ENCODE assay signal across 8 cellular contexts in genomic region chr7:149284850-149285580, GRCh38. TPM values are rescaled to one million over a fixed set of nuclear protein-coding genes. Genes with fewer than 3 reads are reported as not detected.
A peak's percentile ranks its signal among the peaks of the same experiment; 100 is the strongest.
DNase-seq lines count a peak whose midpoint lies in the region; ATAC-seq and TF ChIP-seq lines count a peak whose summit lies in the region.

No MANE protein-coding gene starts in this region.

- H3K4me1 ChIP-seq in PC-3 (ENCODE audit: insufficient read depth, low read length), result peaks cover 34% of the 10 kb centered on the region
- peaks cover 30 to 36% of the 10 kb centered on the region in 2 donors for H3K4me1 ChIP-seq in naive thymus-derived CD4-positive, alpha-beta T cell (ENCODE audit: control insufficient read depth in 2 of 2, insufficient read depth in 2 of 2, low read length in 2 of 2)

- no peaks in the 10 kb centered on the region for H3K27me3 Mint-ChIP-seq in activated T-helper 1 cell treated with anti-CD3 and anti-CD28 coated beads, Interleukin-12 subunit alpha, Interleukin-12 subunit beta, Interleukin-2, Interleukin-4 antibody, amounts not matched to agents 30 ng/mL and 10 ng/mL and 1 ng/mL, durations not matched to agents 14 hours and 24 hours and 36 hours (ENCODE audit: insufficient read depth)
- H3K27me3 Mint-ChIP-seq in naive thymus-derived CD4-positive, alpha-beta T cell, result no peaks in the 10 kb centered on the region
- H3K27me3 Mint-ChIP-seq in stimulated activated memory B cell treated with anti-CD40 and anti-IgM and Interleukin-4, amounts not matched to agents 10 μg/mL and 1 μg/mL and 100 μg/mL, for 72 hours, result no peaks in the 10 kb centered on the region

- peak overlapping the region; percentile 92 for H3K4me2 ChIP-seq in PC-3 (ENCODE audit: low read length)

- CTCF ChIA-PET in PC-3 (lab: Charles Lee), result interaction anchor here (0.5 to 1.3 kb wide), 7 partner anchors 23 to 1942 kb away, joined by 3 to 9 read pairs (median 4); partner anchors contain the start of genes ABCF2, ZNF282 and ZNF783
- CTCF ChIA-PET in naive thymus-derived CD4-positive, alpha-beta T cell (lab: Charles Lee), result interaction anchor here (0.6 to 2.9 kb wide), 6 partner anchors 23 to 138 kb away, joined by 3 to 26 read pairs (median 3); partner anchors contain the start of gene ZNF783

- no peak overlapping the region for H3K27ac ChIP-seq in PC-3 (ENCODE audit: low read length)
- peak overlapping the region; percentile 72 for H3K27ac ChIP-seq in naive thymus-derived CD4-positive, alpha-beta T cell (ENCODE audit: low read depth, low read length)

- H3K27ac Mint-ChIP-seq in activated T-helper 1 cell treated with anti-CD3 and anti-CD28 coated beads, Interleukin-12 subunit alpha, Interleukin-12 subunit beta, Interleukin-2, Interleukin-4 antibody, amounts not matched to agents 30 ng/mL and 10 ng/mL and 1 ng/mL, durations not matched to agents 14 hours and 24 hours and 36 hours, result peak overlapping the region; percentile 52
- peak overlapping the region; percentile 76 to 96 (median 93) for H3K27ac Mint-ChIP-seq in naive thymus-derived CD4-positive, alpha-beta T cell
- peak overlapping the region; percentile 81 for H3K27ac Mint-ChIP-seq in stimulated activated memory B cell treated with anti-CD40 and anti-IgM and Interleukin-4, amounts not matched to agents 10 μg/mL and 1 μg/mL and 100 μg/mL, for 72 hours

- peak overlapping the region; percentile 64 for H2AFZ ChIP-seq in PC-3 (ENCODE audit: low read length)

- DNase-seq in COLO829 (ENCODE audit: low spot score), result peak; percentile 94
- peak; percentile 96 for DNase-seq in HPDE6-E6E7 (ENCODE audit: extremely low spot score)
- peak; percentile 92 for DNase-seq in PC-3
- DNase-seq in activated T-helper 1 cell treated with anti-CD3 and anti-CD28 coated beads, Interleukin-12 subunit alpha, Interleukin-12 subunit beta, Interleukin-2, Interleukin-4 antibody, amounts not matched to agents 30 ng/mL and 10 ng/mL and 1 ng/mL, durations not matched to agents 14 hours and 24 hours and 36 hours (ENCODE audit: low spot score), result peak; percentile 98
- DNase-seq in fibroblast of gingiva (ENCODE audit: low read depth), result peak; percentile 83
- peak; percentile 96 to 99 (median 98) for DNase-seq in naive thymus-derived CD4-positive, alpha-beta T cell

- peak overlapping the region; percentile 94 for H3K4me3 Mint-ChIP-seq in activated T-helper 1 cell treated with anti-CD3 and anti-CD28 coated beads, Interleukin-12 subunit alpha, Interleukin-12 subunit beta, Interleukin-2, Interleukin-4 antibody, amounts not matched to agents 30 ng/mL and 10 ng/mL and 1 ng/mL, durations not matched to agents 14 hours and 24 hours and 36 hours
- peak overlapping the region; percentile 79 to 97 (median 92) for H3K4me3 Mint-ChIP-seq in naive thymus-derived CD4-positive, alpha-beta T cell
- H3K4me3 Mint-ChIP-seq in stimulated activated memory B cell treated with anti-CD40 and anti-IgM and Interleukin-4, amounts not matched to agents 10 μg/mL and 1 μg/mL and 100 μg/mL, for 72 hours, result peak overlapping the region; percentile 90

- no TSS peak for BruUV-seq in PC-3 (replicated peaks; lab: Mats Ljungman, UMichigan)

- no peaks in the 10 kb centered on the region for H3K36me3 ChIP-seq in PC-3 (ENCODE audit: low read depth, low read length)
- H3K36me3 ChIP-seq in naive thymus-derived CD4-positive, alpha-beta T cell (ENCODE audit: control insufficient read depth in 2 of 3, insufficient read depth in 3 of 3, low read length in 3 of 3), result peaks cover 0 to 29% (median 5%) of the 10 kb centered on the region in 3 experiments

- no peaks in the 10 kb centered on the region for H3K27me3 ChIP-seq in PC-3 (ENCODE audit: low read length)
- no peaks in the 10 kb centered on the region for H3K27me3 ChIP-seq in naive thymus-derived CD4-positive, alpha-beta T cell (ENCODE audit: control insufficient read depth in 2 of 2, insufficient read depth in 2 of 2, low read length in 2 of 2)

- peak overlapping the region; percentile 67 for H3K4me3 ChIP-seq in PC-3 (ENCODE audit: low read length)
- H3K4me3 ChIP-seq in naive thymus-derived CD4-positive, alpha-beta T cell (ENCODE audit: low read length), result peak overlapping the region; percentile 80

- intact Hi-C loops in PC-3 (cut with micrococcal nuclease), result loop anchor here (2.0 to 10.0 kb wide), 2 partner anchors 22 to 210 kb away; partner anchors contain the start of genes ZNF746 and ZNF783
- intact Hi-C loops in activated T-helper 1 cell treated with anti-CD3 and anti-CD28 coated beads, Interleukin-12 subunit alpha, Interleukin-12 subunit beta, Interleukin-2, Interleukin-4 antibody, amounts not matched to agents 30 ng/mL and 10 ng/mL and 1 ng/mL, durations not matched to agents 14 hours and 24 hours and 36 hours (cut with micrococcal nuclease), result loop anchor here (1.0 to 10.0 kb wide), 7 partner anchors 23 to 430 kb away; partner anchors contain the start of genes ZNF212, ZNF282 and ZNF783
- intact Hi-C loops in naive thymus-derived CD4-positive, alpha-beta T cell (cut with micrococcal nuclease), result loop anchor here (1.0 to 10.0 kb wide), 12 partner anchors 23 to 486 kb away; partner anchors contain the start of genes PDIA4 (in 2 of the 2), ZNF282 (in 2 of the 2), ZNF783 (in 2 of the 2) and ZNF212 (in 1 of the 2)

- no peaks in the 10 kb centered on the region for H3K9me3 ChIP-seq in PC-3 (ENCODE audit: low read length)
- no peaks in the 10 kb centered on the region for H3K9me3 ChIP-seq in naive thymus-derived CD4-positive, alpha-beta T cell (ENCODE audit: control insufficient read depth in 2 of 3, low read length in 3 of 3)

- H3K4me1 Mint-ChIP-seq in activated T-helper 1 cell treated with anti-CD3 and anti-CD28 coated beads, Interleukin-12 subunit alpha, Interleukin-12 subunit beta, Interleukin-2, Interleukin-4 antibody, amounts not matched to agents 30 ng/mL and 10 ng/mL and 1 ng/mL, durations not matched to agents 14 hours and 24 hours and 36 hours (ENCODE audit: low read depth), result peaks cover 33% of the 10 kb centered on the region
- H3K4me1 Mint-ChIP-seq in naive thymus-derived CD4-positive, alpha-beta T cell, result peaks cover 26 to 55% (median 46%) of the 10 kb centered on the region in 7 donors
- peaks cover 32% of the 10 kb centered on the region for H3K4me1 Mint-ChIP-seq in stimulated activated memory B cell treated with anti-CD40 and anti-IgM and Interleukin-4, amounts not matched to agents 10 μg/mL and 1 μg/mL and 100 μg/mL, for 72 hours

- no peaks in the 10 kb centered on the region for H3F3A ChIP-seq in PC-3 (ENCODE audit: low read length, unreplicated experiment)

- H4K20me1 ChIP-seq in PC-3 (ENCODE audit: low read length), result no peaks in the 10 kb centered on the region

- ATAC-seq in GM19467 (IDR thresholded peaks at IDR 0.05; ENCODE audit: unreplicated experiment), result peak; percentile 96
- ATAC-seq in PC-3, result peak; percentile 85
- peak; percentile 98 for ATAC-seq in naive thymus-derived CD4-positive, alpha-beta T cell
- peak; percentile 98 for ATAC-seq in stimulated activated memory B cell treated with anti-CD40 and anti-IgM and Interleukin-4, amounts not matched to agents 10 μg/mL and 1 μg/mL and 100 μg/mL, for 72 hours

- POLR2A ChIA-PET in PC-3 (lab: Charles Lee; ENCODE audit: unreplicated experiment), result interaction anchor here (0.6 to 1.0 kb wide), 2 partner anchors 79 to 90 kb away, joined by 3 to 5 read pairs; partner anchors contain the start of gene ZNF282
- POLR2A ChIA-PET in naive thymus-derived CD4-positive, alpha-beta T cell (lab: Charles Lee), result interaction anchor here (0.6 to 5.4 kb wide), 18 partner anchors 9 to 339 kb away, joined by 3 to 61 read pairs (median 4); partner anchors contain the start of genes ZNF398, ZNF777 and ZNF783

- H3K9me2 ChIP-seq in PC-3 (replicated peaks; ENCODE audit: low read length), result no peaks in the 10 kb centered on the region

- H3K36me3 Mint-ChIP-seq in activated T-helper 1 cell treated with anti-CD3 and anti-CD28 coated beads, Interleukin-12 subunit alpha, Interleukin-12 subunit beta, Interleukin-2, Interleukin-4 antibody, amounts not matched to agents 30 ng/mL and 10 ng/mL and 1 ng/mL, durations not matched to agents 14 hours and 24 hours and 36 hours (ENCODE audit: low read depth), result peaks cover 9% of the 10 kb centered on the region
- peaks cover 0 to 22% (median 4%) of the 10 kb centered on the region in 5 donors for H3K36me3 Mint-ChIP-seq in naive thymus-derived CD4-positive, alpha-beta T cell
- peaks cover 33% of the 10 kb centered on the region for H3K36me3 Mint-ChIP-seq in stimulated activated memory B cell treated with anti-CD40 and anti-IgM and Interleukin-4, amounts not matched to agents 10 μg/mL and 1 μg/mL and 100 μg/mL, for 72 hours

- H3K9ac ChIP-seq in PC-3 (ENCODE audit: low read length), result peak overlapping the region; percentile 21; the same call in 1 of the 2 replicates

- H3K9me3 Mint-ChIP-seq in activated T-helper 1 cell treated with anti-CD3 and anti-CD28 coated beads, Interleukin-12 subunit alpha, Interleukin-12 subunit beta, Interleukin-2, Interleukin-4 antibody, amounts not matched to agents 30 ng/mL and 10 ng/mL and 1 ng/mL, durations not matched to agents 14 hours and 24 hours and 36 hours, result no peaks in the 10 kb centered on the region
- no peaks in the 10 kb centered on the region for H3K9me3 Mint-ChIP-seq in naive thymus-derived CD4-positive, alpha-beta T cell
- no peaks in the 10 kb centered on the region for H3K9me3 Mint-ChIP-seq in stimulated activated memory B cell treated with anti-CD40 and anti-IgM and Interleukin-4, amounts not matched to agents 10 μg/mL and 1 μg/mL and 100 μg/mL, for 72 hours

- no peaks in the 10 kb centered on the region for H3K79me2 ChIP-seq in PC-3 (ENCODE audit: low read length)

- no peak; the same call in 1 of the 2 replicates for TF ChIP-seq CTCF in PC-3 (conservative IDR thresholded peaks at IDR 0.05; ENCODE audit: low read depth, low read length)

RNA-seq across cellular contexts. Expression of gene ZNF783, which starts 23.0 kb away (rescaled TPM):
- total RNA-seq in PC-3 (2014; rRNA removed), result 6.9 and 7.0 TPM in 2 replicates
- 24.1 and 25.6 TPM in 2 replicates for total RNA-seq in activated T-helper 1 cell treated with anti-CD3 and anti-CD28 coated beads, Interleukin-12 subunit alpha, Interleukin-12 subunit beta, Interleukin-2, Interleukin-4 antibody, amounts not matched to agents 30 ng/mL and 10 ng/mL and 1 ng/mL, durations not matched to agents 14 hours and 24 hours and 36 hours
- total RNA-seq in naive thymus-derived CD4-positive, alpha-beta T cell, result 10 to 100 TPM; 23.3 to 49.2 (median 36.0) TPM
- polyA plus RNA-seq in naive thymus-derived CD4-positive, alpha-beta T cell, result 1 to 10 TPM; 6.2 to 9.7 TPM

RNA-seq across cellular contexts. Expression of gene ZNF212, which starts 45.6 kb away (rescaled TPM):
- total RNA-seq in PC-3 (2014; rRNA removed), result 9.7 and 10.4 TPM in 2 replicates
- 15.0 and 17.8 TPM in 2 replicates for total RNA-seq in activated T-helper 1 cell treated with anti-CD3 and anti-CD28 coated beads, Interleukin-12 subunit alpha, Interleukin-12 subunit beta, Interleukin-2, Interleukin-4 antibody, amounts not matched to agents 30 ng/mL and 10 ng/mL and 1 ng/mL, durations not matched to agents 14 hours and 24 hours and 36 hours
- total RNA-seq in naive thymus-derived CD4-positive, alpha-beta T cell, result 10 to 100 TPM; 10.4 to 20.6 (median 13.3) TPM
- polyA plus RNA-seq in naive thymus-derived CD4-positive, alpha-beta T cell, result 10 to 100 TPM in 1 of 2 donors, 1 to 10 TPM in 1; 5.9 to 11.4 TPM
